1 cellular context compared by ENCODE assay signal in genomic region chr19:2631213-2631821, GRCh38.
TF ChIP-seq lines count a peak whose summit lies in the region.

No MANE protein-coding gene starts in this region.

TF ChIP-seq in K562, 482 proteins besides CTCF, POLR2A, EP300 and RAD21 (continued from another document):
- no peak for TF ChIP-seq THRA (IDR thresholded peaks at IDR 0.05)
- TF ChIP-seq MYC (IDR thresholded peaks at IDR 0.05; ENCODE audit: low read depth, low read length): 0 out of 2 replicates have a peak, but pooled peaks have one; percentile 32
- TF ChIP-seq MYC (CRISPR knock-in tag; IDR thresholded peaks at IDR 0.05; ENCODE audit: borderline replicate concordance, low read depth): no peak
- no peak for TF ChIP-seq STAT5B (CRISPR knock-in tag; IDR thresholded peaks at IDR 0.05)
- peak; percentile 48; the same call in 1 of the 2 replicates for TF ChIP-seq FOXM1 (IDR thresholded peaks at IDR 0.05; ENCODE audit: low read depth)
- TF ChIP-seq FOXM1 (CRISPR knock-in tag; IDR thresholded peaks at IDR 0.05; ENCODE audit: low read depth): no peak
- no peak for TF ChIP-seq ZNF717 (CRISPR knock-in tag; IDR thresholded peaks at IDR 0.05)
- TF ChIP-seq FOXK2 (conservative IDR thresholded peaks at IDR 0.05 in 1 of 2, IDR thresholded peaks at IDR 0.05 in 1 of 2; ENCODE audit: low read depth in 2 of 2): no peak; a peak in 1 of 4 replicates
- TF ChIP-seq ZC3H11A (IDR thresholded peaks at IDR 0.05; ENCODE audit: low read depth, low read length): no peak
- TF ChIP-seq SMAD3 (CRISPR knock-in tag; conservative IDR thresholded peaks at IDR 0.05): no peak
- TF ChIP-seq NR2C2 (CRISPR knock-in tag; IDR thresholded peaks at IDR 0.05): no peak
- TF ChIP-seq NR2C2 (tag; IDR thresholded peaks at IDR 0.05): no peak
- TF ChIP-seq ZNF165 (CRISPR knock-in tag; IDR thresholded peaks at IDR 0.05; ENCODE audit: borderline replicate concordance): no peak
- TF ChIP-seq ELK1 (CRISPR knock-in tag; IDR thresholded peaks at IDR 0.05): no peak
- TF ChIP-seq MNT (conservative IDR thresholded peaks at IDR 0.05): no peak
- TF ChIP-seq MEF2D (tag; conservative IDR thresholded peaks at IDR 0.05; ENCODE audit: low read depth): no peak
TF ChIP-seq in K562: peak in this region for 34.
